Comparison of ENCODE assay signal across 19 cellular contexts in the genomic region with DNA sequence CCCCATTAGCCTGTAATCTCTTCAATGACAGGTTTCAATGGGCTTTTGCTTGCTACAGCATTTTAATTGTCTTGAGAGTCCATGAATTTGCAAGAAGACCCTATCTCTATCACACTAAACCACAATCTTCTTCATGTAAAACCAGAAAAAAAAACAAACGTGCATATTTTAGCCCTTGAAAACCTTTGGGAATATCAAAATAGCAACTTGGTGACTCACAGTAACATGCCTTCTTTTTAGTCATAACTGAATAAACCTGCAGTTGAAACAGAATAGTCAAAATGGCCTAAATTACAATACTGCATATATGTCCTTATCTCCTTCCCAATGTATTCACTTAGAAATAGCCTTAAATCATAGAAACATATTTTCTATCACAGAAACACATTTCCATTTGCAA.
A peak's percentile ranks its signal among the peaks of the same experiment; 100 is the strongest.
DNase-seq lines count a peak whose midpoint lies in the region; ATAC-seq, FAIRE-seq and TF ChIP-seq lines count a peak whose summit lies in the region.
"Had no signal": no experiment of that assay in that cellular context is flagged by ENCODE, and none has a peak within 500 bp of the region (broad histone marks: within the 10 kb centered on the region; RNA-seq: fewer than 3 reads in every experiment).

No MANE protein-coding gene starts in this region.

- POLR2A ChIA-PET in MCF 10A (lab: Yijun Ruan, JAX): interaction anchor here (1.3 kb wide), 1 partner anchor 750 kb away, joined by 3 read pairs; no protein-coding TSS in a partner anchor

- H3K9ac ChIP-seq in astrocyte (ENCODE audit: low read length): no peak overlapping the region

- no TSS peak for BruUV-seq in MCF 10A (replicated peaks; lab: Mats Ljungman, UMichigan)

- no peak overlapping the region for H2AFZ ChIP-seq in astrocyte (ENCODE audit: low read depth, low read length)

- H3K27ac Mint-ChIP-seq in MCF 10A (ENCODE audit: low read depth, unreplicated experiment) (no peak overlapping the region), astrocyte (ENCODE audit: unreplicated experiment) (peak overlapping the region; percentile 27)
- H3K27ac Mint-ChIP-seq: activated T-helper 17 cell treated with anti-CD3 and anti-CD28 coated beads, Interleukin-2, amount 50 U/mL, for 72 hours; IgD-negative memory B cell had no signal

- intact Hi-C loops in MCF 10A (cut with micrococcal nuclease): no loop called here
- intact Hi-C loops in breast epithelium (cut with DNase I; ENCODE audit: low total_unique reads): no loop called here

- H3K27ac ChIP-seq in breast epithelium (no peak overlapping the region), astrocyte (ENCODE audit: low read depth, low read length) (no peak overlapping the region)
- H3K27ac ChIP-seq: 22Rv1, cardiac muscle cell, esophagus squamous epithelium, upper lobe of right lung had no signal

- no peaks in the 10 kb centered on the region for H4K20me1 ChIP-seq in astrocyte (ENCODE audit: insufficient read depth, low read length)

- FAIRE-seq in astrocyte (lab: Jason Lieb, UNC) (peak; percentile 98), urothelium cell line (lab: Jason Lieb, UNC) (no peak)
- FAIRE-seq: kidney had no signal

- H3K36me3 Mint-ChIP-seq in MCF 10A (ENCODE audit: insufficient read depth, unreplicated experiment) (no peaks in the 10 kb centered on the region), astrocyte (ENCODE audit: low read depth, unreplicated experiment) (no peaks in the 10 kb centered on the region)
- H3K36me3 Mint-ChIP-seq: IgD-negative memory B cell had no signal

- H3K9me3 Mint-ChIP-seq in MCF 10A (ENCODE audit: unreplicated experiment): no peaks in the 10 kb centered on the region
- H3K9me3 Mint-ChIP-seq in astrocyte (ENCODE audit: unreplicated experiment): no peaks in the 10 kb centered on the region
- H3K9me3 Mint-ChIP-seq: activated T-helper 17 cell treated with anti-CD3 and anti-CD28 coated beads, Interleukin-2, amount 50 U/mL, for 72 hours had no signal

- CTCF ChIA-PET in MCF 10A (lab: Yijun Ruan, JAX): interaction anchor here (0.6 to 1.0 kb wide), 4 partner anchors 38 to 530 kb away, joined by 3 read pairs; no protein-coding TSS in a partner anchor

- H3K4me3 Mint-ChIP-seq in MCF 10A (ENCODE audit: unreplicated experiment): no peak overlapping the region
- no peak overlapping the region for H3K4me3 Mint-ChIP-seq in astrocyte (ENCODE audit: unreplicated experiment)
- H3K4me3 Mint-ChIP-seq: activated T-helper 17 cell treated with anti-CD3 and anti-CD28 coated beads, Interleukin-2, amount 50 U/mL, for 72 hours; IgD-negative memory B cell had no signal

- H3K4me1 ChIP-seq in breast epithelium (no peaks in the 10 kb centered on the region), astrocyte (ENCODE audit: insufficient read depth, low read length) (peaks cover 8% of the 10 kb centered on the region)
- H3K4me1 ChIP-seq: esophagus squamous epithelium, upper lobe of right lung had no signal

- TF ChIP-seq POLR2A in breast epithelium (IDR thresholded peaks at IDR 0.05): no peak

- H3K9me3 ChIP-seq in breast epithelium: no peaks in the 10 kb centered on the region
- no peaks in the 10 kb centered on the region for H3K9me3 ChIP-seq in astrocyte (ENCODE audit: insufficient read depth, low read depth, low read length)
- H3K9me3 ChIP-seq: esophagus squamous epithelium, upper lobe of right lung had no signal

- no peaks in the 10 kb centered on the region for H3K36me3 ChIP-seq in breast epithelium
- no peaks in the 10 kb centered on the region for H3K36me3 ChIP-seq in astrocyte (ENCODE audit: insufficient read depth, low read length)
- H3K36me3 ChIP-seq: cardiac muscle cell, esophagus squamous epithelium, upper lobe of right lung had no signal

- no peak for ATAC-seq in HG03175 (IDR thresholded peaks at IDR 0.05; ENCODE audit: unreplicated experiment)
- ATAC-seq: activated T-helper 17 cell treated with anti-CD3 and anti-CD28 coated beads, Interleukin-2, amount 50 U/mL, for 72 hours; upper lobe of right lung had no signal

- no peaks in the 10 kb centered on the region for H3K27me3 ChIP-seq in breast epithelium
- no peaks in the 10 kb centered on the region for H3K27me3 ChIP-seq in astrocyte (ENCODE audit: insufficient read depth, low read length)
- H3K27me3 ChIP-seq: cardiac muscle cell, esophagus squamous epithelium, upper lobe of right lung had no signal

- no peaks in the 10 kb centered on the region for H3K79me2 ChIP-seq in astrocyte (ENCODE audit: insufficient read depth, low read length)

- H3K4me1 Mint-ChIP-seq in MCF 10A (ENCODE audit: insufficient read depth, unreplicated experiment): peaks cover 8% of the 10 kb centered on the region
- H3K4me1 Mint-ChIP-seq in astrocyte (ENCODE audit: low read depth, unreplicated experiment): peaks cover 18% of the 10 kb centered on the region
- H3K4me1 Mint-ChIP-seq: activated T-helper 17 cell treated with anti-CD3 and anti-CD28 coated beads, Interleukin-2, amount 50 U/mL, for 72 hours; IgD-negative memory B cell had no signal

- peak overlapping the region; percentile 50 for H3K4me2 ChIP-seq in astrocyte (ENCODE audit: low read length)

- peak; percentile 39 for DNase-seq in MCF 10A (ENCODE audit: unreplicated experiment)
- DNase-seq in breast epithelium (ENCODE audit: low spot score in 2 of 2): no peak
- peak; percentile 90 for DNase-seq in astrocyte (ENCODE audit: low read depth)
- DNase-seq in foreskin melanocyte: peak; percentile 13
- peak; percentile 38 for DNase-seq in urothelium cell line (ENCODE audit: low spot score)
- no peak for DNase-seq in epidermal melanocyte (ENCODE audit: insufficient read length, low spot score)
- no peak for DNase-seq in NCI-H2029 (lab: John Stamatoyannopoulos, UW)
- DNase-seq: activated CD4-positive, alpha-beta T cell treated with anti-CD3 and anti-CD28 coated beads, Interleukin-2, amount 50 U/mL, for 1 hour; DMS53; esophagus squamous epithelium; kidney; NCI-H2029 treated with DMSO at 0.1 percent for 48 hours; stimulated activated CD4-positive, alpha-beta T cell treated with anti-CD3 and anti-CD28 coated beads, Interleukin-12 subunit alpha, Interleukin-12 subunit beta, amount 100 ng/mL, for 4 hours; upper lobe of right lung had no signal

- H3K27me3 Mint-ChIP-seq in MCF 10A (ENCODE audit: insufficient read depth, unreplicated experiment) (peaks cover 12% of the 10 kb centered on the region), astrocyte (ENCODE audit: low read depth, unreplicated experiment) (no peaks in the 10 kb centered on the region)
- H3K27me3 Mint-ChIP-seq: IgD-negative memory B cell had no signal

- no peak for TF ChIP-seq CTCF in MCF 10A (IDR thresholded peaks at IDR 0.05; ENCODE audit: unreplicated experiment)
- TF ChIP-seq CTCF in breast epithelium (IDR thresholded peaks at IDR 0.05): no peak
- TF ChIP-seq CTCF in astrocyte (IDR thresholded peaks at IDR 0.05; ENCODE audit: insufficient read depth, low read depth, low read length): no peak

- H3K4me3 ChIP-seq in breast epithelium (no peak overlapping the region), astrocyte (ENCODE audit: insufficient read depth, low read depth, low read length) (no peak overlapping the region)
- H3K4me3 ChIP-seq: cardiac muscle cell, esophagus squamous epithelium, upper lobe of right lung had no signal

Comparison
In these comparisons a context has a peak if more than half of its experiments do, and no peak if none do; other contexts are left out.
1. DNase-seq: peak in MCF 10A (single experiment), astrocyte (single experiment), foreskin melanocyte (single experiment) and urothelium cell line (single experiment); none in breast epithelium (0 of 2), epidermal melanocyte (single experiment) and NCI-H2029 (single experiment).